In genomic region chr5:135203593-135204036, GRCh38 we compare ENCODE assay signal across 1 cellular context.
TF ChIP-seq lines count a peak whose summit lies in the region.

No MANE protein-coding gene starts in this region.

TF ChIP-seq in GM23338, 12 proteins besides CTCF, POLR2A, EP300 and RAD21 (continued from another document):
- TF ChIP-seq REST (IDR thresholded peaks at IDR 0.05; ENCODE audit: unreplicated experiment) = no peak
